10 cellular contexts compared by ENCODE assay signal in genomic region chr9:127520941-127521918, GRCh38.
A peak's percentile ranks its signal among the peaks of the same experiment; 100 is the strongest.
DNase-seq lines count a peak whose midpoint lies in the region; ATAC-seq and TF ChIP-seq lines count a peak whose summit lies in the region.
"Had no signal": no experiment of that assay in that cellular context is flagged by ENCODE, and none has a peak within 500 bp of the region (broad histone marks: within the 10 kb centered on the region; RNA-seq: fewer than 3 reads in every experiment).

No MANE protein-coding gene starts in this region.

- H3K27me3 Mint-ChIP-seq in HFFc6 (ENCODE audit: insufficient read depth): peaks cover 35% of the 10 kb centered on the region
- H3K27me3 Mint-ChIP-seq in chondrocyte (ENCODE audit: low read depth): no peaks in the 10 kb centered on the region

- H3K27ac Mint-ChIP-seq in HFFc6: peak overlapping the region; percentile 98
- H3K27ac Mint-ChIP-seq in chondrocyte (ENCODE audit: unreplicated experiment): peak overlapping the region; percentile 96

- no peak for ATAC-seq in GM19328 (IDR thresholded peaks at IDR 0.05; ENCODE audit: unreplicated experiment)

- TF ChIP-seq CTCF in HFFc6 (IDR thresholded peaks at IDR 0.05) (no peak), chondrocyte (IDR thresholded peaks at IDR 0.05) (no peak)

- H3K9me3 Mint-ChIP-seq in HFFc6 (peaks cover 4% of the 10 kb centered on the region; the same call in 1 of the 2 replicates), chondrocyte (ENCODE audit: low read depth) (peaks cover 2% of the 10 kb centered on the region)

- H3K36me3 Mint-ChIP-seq in HFFc6 (ENCODE audit: low read depth) (peaks cover 71% of the 10 kb centered on the region), chondrocyte (ENCODE audit: low read depth) (peaks cover 36% of the 10 kb centered on the region)

- H3K4me3 Mint-ChIP-seq in HFFc6 (peak overlapping the region; percentile 72), chondrocyte (ENCODE audit: unreplicated experiment) (peak overlapping the region; percentile 41)
- H3K4me3 Mint-ChIP-seq: neural crest cell had no signal

- H3K4me1 Mint-ChIP-seq in HFFc6 (ENCODE audit: low read depth) (peaks cover 100% of the 10 kb centered on the region), chondrocyte (ENCODE audit: low read depth) (peaks cover 82% of the 10 kb centered on the region)

- DNase-seq in HFFc6 (peak; percentile 70), chondrocyte (ENCODE audit: low spot score) (no peak), kidney tubule cell (ENCODE audit: low spot score) (peak; percentile 79), smooth muscle cell of the brain vasculature (ENCODE audit: low read depth, low spot score) (peak; percentile 92), germinal center (ENCODE audit: low spot score) (no peak), NCI-H1694 (lab: John Stamatoyannopoulos, UW) (no peak), NCI-H146 (lab: John Stamatoyannopoulos, UW) (no peak)
- DNase-seq: NCI-H446 treated with DMSO at 0.1 percent for 48 hours had no signal

Comparison
In these comparisons a context has a peak if more than half of its experiments do, and no peak if none do; other contexts are left out.
1. DNase-seq: peak in HFFc6 (single experiment), kidney tubule cell (single experiment) and smooth muscle cell of the brain vasculature (single experiment); none in chondrocyte (single experiment), germinal center (single experiment), NCI-H1694 (single experiment) and NCI-H146 (single experiment).